In the genomic region with DNA sequence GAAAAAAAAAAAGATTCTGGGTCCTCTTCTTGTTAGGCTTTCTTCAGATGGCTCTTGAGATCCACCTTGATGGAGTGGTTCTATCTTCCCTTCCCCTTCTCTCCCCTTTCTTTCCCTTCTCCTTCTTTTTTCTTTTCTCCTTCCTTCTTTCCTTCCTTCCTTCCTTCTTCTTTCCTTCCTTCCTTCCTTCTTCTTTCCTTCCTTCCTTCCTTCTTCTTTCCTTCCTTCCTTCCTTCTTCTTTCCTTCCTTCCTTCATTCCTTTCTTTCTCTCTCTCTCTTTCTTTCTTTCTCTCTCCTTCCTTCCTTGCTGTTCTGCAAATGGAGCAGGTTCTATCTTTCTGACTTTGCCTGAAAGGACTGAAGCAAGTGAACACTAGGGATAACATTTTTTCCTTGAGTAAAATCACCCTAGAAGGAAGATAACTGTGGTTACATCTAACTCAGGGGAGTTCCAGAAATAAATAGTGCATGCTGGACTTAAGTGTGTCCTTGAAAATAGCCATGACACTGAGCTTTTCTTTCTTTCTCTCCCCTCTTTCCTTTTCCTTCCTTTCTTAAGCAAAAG, we compare ENCODE assay signal across 28 cellular contexts.
"Had no signal": no experiment of that assay in that cellular context is flagged by ENCODE, and none has a peak within 500 bp of the region (broad histone marks: within the 10 kb centered on the region; RNA-seq: fewer than 3 reads in every experiment).

No MANE protein-coding gene starts in this region.

- H3K4me1 ChIP-seq: neural progenitor cell, parathyroid adenoma, psoas muscle, spleen, suprapubic skin, testis, tibial artery, upper lobe of right lung, uterus had no signal

- H3K27me3 ChIP-seq: neural progenitor cell, ovary, testis had no signal

- H3K9ac ChIP-seq: neural progenitor cell, parathyroid adenoma had no signal

- H3K9me3 ChIP-seq: ovary, psoas muscle, spleen, suprapubic skin, testis, tibial artery, transverse colon, upper lobe of right lung, uterus had no signal

- H3K79me2 ChIP-seq: parathyroid adenoma had no signal

- H3K4me3 ChIP-seq: neural progenitor cell, ovary, psoas muscle, skin epidermis, smooth muscle cell, spleen, suprapubic skin, testis, tibial artery, transverse colon, upper lobe of right lung, uterus had no signal

- DNase-seq: natural killer cell; occipital lobe; ovary; posterior cingulate gyrus; psoas muscle; right cardiac atrium; spleen; stimulated activated CD4-positive, alpha-beta T cell treated with anti-CD3 and anti-CD28 coated beads, Interleukin-12 subunit alpha, Interleukin-12 subunit beta, amount 100 ng/mL, for 4 hours; stimulated activated CD4-positive, alpha-beta T cell treated with anti-CD3 and anti-CD28 coated beads, Interleukin-1b, Interleukin-23, amount 100 ng/mL, for 48 hours; stimulated activated CD4-positive, alpha-beta T cell treated with anti-CD3 and anti-CD28 coated beads, Interleukin-4, amount 100 ng/mL, for 1 hour; stimulated activated CD4-positive, alpha-beta T cell treated with anti-CD3 and anti-CD28 coated beads, Interleukin-4, amount 100 ng/mL, for 4 hours; stimulated activated CD8-positive, alpha-beta memory T cell treated with anti-CD3 and anti-CD28 coated beads, Interleukin-4, amount 100 ng/mL, for 48 hours; stimulated activated naive CD4-positive, alpha-beta T cell; stimulated activated naive CD8-positive, alpha-beta T cell treated with anti-CD3 and anti-CD28 coated beads, Interleukin-15, amount 100 ng/mL, for 72 hours; stimulated activated naive CD8-positive, alpha-beta T cell treated with anti-CD3 and anti-CD28 coated beads, Interleukin-15, Interleukin-2, amounts not matched to agents 100 U/mL and 50 U/mL, for 24 hours; substantia nigra; testis; tibial artery; transverse colon; upper lobe of right lung; uterus had no signal

- H3K27ac ChIP-seq: neural progenitor cell, ovary, parathyroid adenoma, psoas muscle, skin epidermis, spleen, suprapubic skin, testis, tibial artery, transverse colon, upper lobe of right lung, uterus had no signal

- ATAC-seq: natural killer cell; psoas muscle; right cardiac atrium; sciatic nerve; stimulated activated memory B cell treated with anti-CD40 and anti-IgM and Interleukin-4, amounts not matched to agents 10 μg/mL and 1 μg/mL and 100 μg/mL, for 72 hours; stimulated activated naive CD8-positive, alpha-beta T cell treated with anti-CD3 and anti-CD28 coated beads, Interleukin-15, amount 100 ng/mL, for 72 hours; stimulated activated naive CD8-positive, alpha-beta T cell treated with anti-CD3 and anti-CD28 coated beads, Interleukin-15, Interleukin-2, amounts not matched to agents 100 U/mL and 50 U/mL, for 24 hours; upper lobe of right lung had no signal

- H2AFZ ChIP-seq: neural progenitor cell, parathyroid adenoma had no signal

- H3K36me3 ChIP-seq: neural progenitor cell, ovary, spleen, suprapubic skin, tibial artery, transverse colon, upper lobe of right lung, uterus had no signal

- H3K4me2 ChIP-seq: neural progenitor cell, smooth muscle cell had no signal
